ENCODE assay signal across 8 cellular contexts in genomic region chr9:115740986-115741385, GRCh38.
"Had no signal": no experiment of that assay in that cellular context is flagged by ENCODE, and none has a peak within 500 bp of the region (broad histone marks: within the 10 kb centered on the region; RNA-seq: fewer than 3 reads in every experiment).

No MANE protein-coding gene starts in this region.

- H3K36me3 ChIP-seq: HAP-1 had no signal

- H3K4me3 Mint-ChIP-seq: GM23338 had no signal

- H3K27ac Mint-ChIP-seq: GM23338 had no signal

- ATAC-seq: GM23338, HCT116, K562 had no signal

- H3K4me1 ChIP-seq: HAP-1 had no signal

- H3K9me3 ChIP-seq: HAP-1 had no signal

- H3K9me3 Mint-ChIP-seq: GM23338 had no signal

- H3K4me3 ChIP-seq: GM23338, HAP-1, K562 had no signal

- H3K4me1 Mint-ChIP-seq: GM23338 had no signal

- FAIRE-seq: H1, HTR-8/SVneo, K562 had no signal

- DNase-seq: H7, IMR-90 had no signal
